Comparison of ENCODE assay signal across 29 cellular contexts in the genomic region with DNA sequence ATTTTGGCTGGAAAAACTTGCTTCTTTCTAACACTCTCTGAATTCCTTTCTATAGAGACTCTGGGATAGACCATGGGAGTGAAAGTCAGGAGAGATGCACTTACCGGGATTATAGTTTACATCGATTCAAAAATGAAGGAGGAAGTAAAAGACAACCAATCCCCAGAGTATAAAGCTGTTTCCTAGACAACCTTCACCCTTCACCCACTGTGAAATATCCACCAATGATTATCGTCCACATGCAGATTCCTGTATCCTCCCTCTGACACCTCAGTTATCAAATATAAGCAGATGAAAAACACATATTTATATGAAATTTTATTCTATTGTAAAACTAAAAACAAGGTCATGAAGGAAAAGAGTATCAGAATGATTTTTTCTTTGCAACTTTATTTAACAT.
"Had no signal": no experiment of that assay in that cellular context is flagged by ENCODE, and none has a peak within 500 bp of the region (broad histone marks: within the 10 kb centered on the region; RNA-seq: fewer than 3 reads in every experiment).

No MANE protein-coding gene starts in this region.

- ATAC-seq: stimulated activated effector memory CD8-positive, alpha-beta T cell treated with anti-CD3 and anti-CD28 coated beads, Interleukin-12 subunit alpha, Interleukin-12 subunit beta, amount 100 ng/mL, for 72 hours; stimulated activated memory B cell treated with anti-CD40 and anti-IgM and Interleukin-4, amounts not matched to agents 10 μg/mL and 1 μg/mL and 100 μg/mL, for 72 hours; stimulated activated naive B cell treated with anti-CD40 and anti-IgM and Interleukin-4, amounts not matched to agents 10 μg/mL and 1 μg/mL and 100 μg/mL, for 72 hours; stimulated activated naive CD8-positive, alpha-beta T cell treated with anti-CD3 and anti-CD28 coated beads, Interleukin-15, amount 100 ng/mL, for 72 hours; stimulated activated naive CD8-positive, alpha-beta T cell treated with anti-CD3 and anti-CD28 coated beads, Interleukin-15, Interleukin-2, amounts not matched to agents 100 U/mL and 50 U/mL, for 24 hours; upper lobe of right lung had no signal

- H3K27me3 ChIP-seq: stomach, suprapubic skin, testis, thyroid gland, tibial artery, tibial nerve, transverse colon, upper lobe of left lung, upper lobe of right lung, uterus, vagina had no signal

- H3K4me1 ChIP-seq: stomach, suprapubic skin, testis, thyroid gland, tibial artery, tibial nerve, transverse colon, upper lobe of left lung, upper lobe of right lung, uterus, vagina had no signal

- H3K4me1 Mint-ChIP-seq: stimulated activated effector memory CD8-positive, alpha-beta T cell treated with anti-CD3 and anti-CD28 coated beads, Interleukin-12 subunit alpha, Interleukin-12 subunit beta, amount 100 ng/mL, for 72 hours; stimulated activated naive CD8-positive, alpha-beta T cell treated with anti-CD3 and anti-CD28 coated beads, Interleukin-15, amount 100 ng/mL, for 72 hours had no signal

- H3K27me3 Mint-ChIP-seq: stimulated activated memory B cell treated with anti-CD40 and anti-IgM and Interleukin-4, amounts not matched to agents 10 μg/mL and 1 μg/mL and 100 μg/mL, for 72 hours; stimulated activated naive B cell treated with anti-CD40 and anti-IgM and Interleukin-4, amounts not matched to agents 10 μg/mL and 1 μg/mL and 100 μg/mL, for 72 hours; stimulated activated naive CD8-positive, alpha-beta T cell treated with anti-CD3 and anti-CD28 coated beads, Interleukin-15, amount 100 ng/mL, for 72 hours; stimulated activated naive CD8-positive, alpha-beta T cell treated with anti-CD3 and anti-CD28 coated beads, Interleukin-15, Interleukin-2, amounts not matched to agents 100 ng/mL and 50 ng/mL, for 24 hours; type B pancreatic cell had no signal

- H3K27ac Mint-ChIP-seq: stimulated activated effector memory CD8-positive, alpha-beta T cell treated with anti-CD3 and anti-CD28 coated beads, Interleukin-12 subunit alpha, Interleukin-12 subunit beta, amount 100 ng/mL, for 72 hours; stimulated activated memory B cell treated with anti-CD40 and anti-IgM and Interleukin-4, amounts not matched to agents 10 μg/mL and 1 μg/mL and 100 μg/mL, for 72 hours; stimulated activated naive B cell treated with anti-CD40 and anti-IgM and Interleukin-4, amounts not matched to agents 10 μg/mL and 1 μg/mL and 100 μg/mL, for 72 hours; stimulated activated naive CD8-positive, alpha-beta T cell treated with anti-CD3 and anti-CD28 coated beads, Interleukin-15, amount 100 ng/mL, for 72 hours; stimulated activated naive CD8-positive, alpha-beta T cell treated with anti-CD3 and anti-CD28 coated beads, Interleukin-15, Interleukin-2, amounts not matched to agents 100 ng/mL and 50 ng/mL, for 24 hours; type B pancreatic cell had no signal

- H3K36me3 Mint-ChIP-seq: stimulated activated effector memory CD8-positive, alpha-beta T cell treated with anti-CD3 and anti-CD28 coated beads, Interleukin-12 subunit alpha, Interleukin-12 subunit beta, amount 100 ng/mL, for 72 hours; type B pancreatic cell had no signal

- H3K4me3 ChIP-seq: stomach, suprapubic skin, testis, thoracic aorta, thyroid gland, tibial artery, tibial nerve, transverse colon, upper lobe of left lung, upper lobe of right lung, uterus, vagina had no signal

- H3K36me3 ChIP-seq: stomach, suprapubic skin, thoracic aorta, thyroid gland, tibial artery, tibial nerve, transverse colon, upper lobe of left lung, upper lobe of right lung, uterus, vagina had no signal

- H3K27ac ChIP-seq: stomach, suprapubic skin, testis, thoracic aorta, thyroid gland, tibial artery, tibial nerve, transverse colon, upper lobe of left lung, upper lobe of right lung, uterus, vagina had no signal

- H3K9me3 ChIP-seq: suprapubic skin, testis, thyroid gland, transverse colon, upper lobe of right lung, uterus, vagina had no signal

- FAIRE-seq: urothelium cell line had no signal

- H3K9me3 Mint-ChIP-seq: type B pancreatic cell had no signal

- DNase-seq: stimulated activated CD4-positive, alpha-beta T cell treated with anti-CD3 and anti-CD28 coated beads, Interleukin-2, amount 100 ng/mL, for 48 hours; stimulated activated CD4-positive, alpha-beta T cell treated with anti-CD3 and anti-CD28 coated beads, Interleukin-4, amount 100 ng/mL, for 1 hour; stimulated activated CD4-positive, alpha-beta T cell treated with anti-CD3 and anti-CD28 coated beads, Interleukin-4, amount 100 ng/mL, for 24 hours; stimulated activated CD4-positive, alpha-beta T cell treated with anti-CD3 and anti-CD28 coated beads, Interleukin-4, amount 100 ng/mL, for 4 hours; stimulated activated CD8-positive, alpha-beta memory T cell treated with anti-CD3 and anti-CD28 coated beads, Interleukin-4, amount 100 ng/mL, for 48 hours; stimulated activated naive B cell treated with anti-CD40 and anti-IgM and Interleukin-4, amounts not matched to agents 10 μg/mL and 1 μg/mL and 100 μg/mL, for 72 hours; stimulated activated naive CD4-positive, alpha-beta T cell; stimulated activated naive CD4-positive, alpha-beta T cell treated with Interleukin-2 at 50 U/mL for 16 hours; stimulated activated naive CD8-positive, alpha-beta T cell treated with anti-CD3 and anti-CD28 coated beads, Interleukin-15, amount 100 ng/mL, for 72 hours; stimulated activated naive CD8-positive, alpha-beta T cell treated with anti-CD3 and anti-CD28 coated beads, Interleukin-15, Interleukin-2, amounts not matched to agents 100 U/mL and 50 U/mL, for 24 hours; stomach; substantia nigra; testis; thyroid gland; tibial artery; transverse colon; trophoblast cell; upper lobe of left lung; upper lobe of right lung; uterus had no signal

- H3K4me3 Mint-ChIP-seq: stimulated activated effector memory CD8-positive, alpha-beta T cell treated with anti-CD3 and anti-CD28 coated beads, Interleukin-12 subunit alpha, Interleukin-12 subunit beta, amount 100 ng/mL, for 72 hours; stimulated activated memory B cell treated with anti-CD40 and anti-IgM and Interleukin-4, amounts not matched to agents 10 μg/mL and 1 μg/mL and 100 μg/mL, for 72 hours; stimulated activated naive B cell treated with anti-CD40 and anti-IgM and Interleukin-4, amounts not matched to agents 10 μg/mL and 1 μg/mL and 100 μg/mL, for 72 hours; stimulated activated naive CD8-positive, alpha-beta T cell treated with anti-CD3 and anti-CD28 coated beads, Interleukin-15, amount 100 ng/mL, for 72 hours; stimulated activated naive CD8-positive, alpha-beta T cell treated with anti-CD3 and anti-CD28 coated beads, Interleukin-15, Interleukin-2, amounts not matched to agents 100 ng/mL and 50 ng/mL, for 24 hours; type B pancreatic cell had no signal
